In the genomic region with DNA sequence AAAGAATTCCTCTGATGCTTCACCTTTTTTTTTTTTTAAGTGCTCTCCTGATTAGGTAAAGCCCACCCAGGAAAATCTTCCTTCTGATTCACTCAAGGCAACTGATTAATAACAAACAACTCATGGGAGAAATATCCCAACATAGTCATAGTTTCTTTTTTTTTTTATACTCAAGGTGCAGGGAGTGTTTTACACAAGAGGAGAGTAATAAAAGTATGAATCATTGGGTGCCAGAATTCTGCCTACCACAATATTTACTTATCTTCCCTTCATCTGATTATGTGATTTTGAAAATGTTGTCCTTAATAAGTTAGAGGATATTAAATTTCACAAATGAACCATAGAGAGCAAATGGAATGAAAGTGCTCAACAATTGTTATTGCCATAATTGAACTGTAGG, we compare ENCODE assay signal across 21 cellular contexts.
DNase-seq lines count a peak whose midpoint lies in the region; ATAC-seq and TF ChIP-seq lines count a peak whose summit lies in the region.
"Had no signal": no experiment of that assay in that cellular context is flagged by ENCODE, and none has a peak within 500 bp of the region (broad histone marks: within the 10 kb centered on the region; RNA-seq: fewer than 3 reads in every experiment).

No MANE protein-coding gene starts in this region.

- H3K4me1 Mint-ChIP-seq in MCF 10A (ENCODE audit: insufficient read depth, unreplicated experiment) (peaks cover 12% of the 10 kb centered on the region), natural killer cell (no peaks in the 10 kb centered on the region)
- no peaks in the 10 kb centered on the region for H3K4me1 Mint-ChIP-seq in stimulated activated memory B cell treated with anti-CD40 and anti-IgM and Interleukin-4, amounts not matched to agents 10 μg/mL and 1 μg/mL and 100 μg/mL, for 72 hours
- H3K4me1 Mint-ChIP-seq: CD4-positive, CD25-positive, alpha-beta regulatory T cell; IgD-negative memory B cell had no signal

- no peak overlapping the region for H3K27ac ChIP-seq in breast epithelium
- H3K27ac ChIP-seq in PC-3 (ENCODE audit: low read length) = peak overlapping the region; percentile 43
- H3K27ac ChIP-seq: PC-9 had no signal

- no peaks in the 10 kb centered on the region for H3K4me1 ChIP-seq in breast epithelium
- H3K4me1 ChIP-seq in PC-3 (ENCODE audit: insufficient read depth, low read length) = peaks cover 28% of the 10 kb centered on the region
- H3K4me1 ChIP-seq: BE2C, HAP-1 had no signal

- CTCF ChIA-PET in MCF 10A (lab: Yijun Ruan, JAX) = no interaction called here
- CTCF ChIA-PET in PC-3 (lab: Charles Lee) = no interaction called here

- H3K9me3 ChIP-seq in breast epithelium = no peaks in the 10 kb centered on the region
- H3K9me3 ChIP-seq in PC-3 (ENCODE audit: low read length) = no peaks in the 10 kb centered on the region
- H3K9me3 ChIP-seq: BE2C, HAP-1 had no signal

- peak; percentile 90 for ATAC-seq in PC-3
- no peak for ATAC-seq in stimulated activated memory B cell treated with anti-CD40 and anti-IgM and Interleukin-4, amounts not matched to agents 10 μg/mL and 1 μg/mL and 100 μg/mL, for 72 hours
- no peak for ATAC-seq in natural killer cell

- no peak for TF ChIP-seq CTCF in MCF 10A (IDR thresholded peaks at IDR 0.05; ENCODE audit: unreplicated experiment)
- no peak for TF ChIP-seq CTCF in breast epithelium (IDR thresholded peaks at IDR 0.05)
- TF ChIP-seq CTCF in PC-3 (conservative IDR thresholded peaks at IDR 0.05; ENCODE audit: low read depth, low read length) = no peak
- no peak for TF ChIP-seq CTCF in epithelial cell of esophagus (IDR thresholded peaks at IDR 0.05; ENCODE audit: insufficient read depth, low read depth, low read length, missing control alignments)
- no peak for TF ChIP-seq CTCF in natural killer cell (IDR thresholded peaks at IDR 0.05)

- H3K27me3 Mint-ChIP-seq in MCF 10A (ENCODE audit: insufficient read depth, unreplicated experiment) (no peaks in the 10 kb centered on the region), natural killer cell (ENCODE audit: low read depth in 2 of 2) (no peaks in the 10 kb centered on the region)
- H3K27me3 Mint-ChIP-seq in stimulated activated memory B cell treated with anti-CD40 and anti-IgM and Interleukin-4, amounts not matched to agents 10 μg/mL and 1 μg/mL and 100 μg/mL, for 72 hours = no peaks in the 10 kb centered on the region
- H3K27me3 Mint-ChIP-seq: CD4-positive, CD25-positive, alpha-beta regulatory T cell; IgD-negative memory B cell had no signal

- no peaks in the 10 kb centered on the region for H3K79me2 ChIP-seq in PC-3 (ENCODE audit: low read length)

- H3K27me3 ChIP-seq in breast epithelium (no peaks in the 10 kb centered on the region), PC-3 (ENCODE audit: low read length) (no peaks in the 10 kb centered on the region)
- H3K27me3 ChIP-seq: BE2C had no signal

- intact Hi-C loops in MCF 10A (cut with micrococcal nuclease) (no loop called here), breast epithelium (cut with DNase I; ENCODE audit: low total_unique reads) (no loop called here), PC-3 (cut with micrococcal nuclease) (loop anchor here (1.0 to 2.0 kb wide), 4 partner anchors 16 to 229 kb away; no protein-coding TSS in a partner anchor), natural killer cell (cut with micrococcal nuclease) (no loop called here)

- peak overlapping the region; percentile 42 for H3K4me2 ChIP-seq in PC-3 (ENCODE audit: low read length)
- H3K4me2 ChIP-seq: PC-9 had no signal

- no peaks in the 10 kb centered on the region for H4K20me1 ChIP-seq in PC-3 (ENCODE audit: low read length)

- H3K9me3 Mint-ChIP-seq in MCF 10A (ENCODE audit: unreplicated experiment) (no peaks in the 10 kb centered on the region), natural killer cell (peaks cover 9 to 18% of the 10 kb centered on the region in 2 donors)
- no peaks in the 10 kb centered on the region for H3K9me3 Mint-ChIP-seq in stimulated activated memory B cell treated with anti-CD40 and anti-IgM and Interleukin-4, amounts not matched to agents 10 μg/mL and 1 μg/mL and 100 μg/mL, for 72 hours

- H3K4me3 Mint-ChIP-seq in MCF 10A (ENCODE audit: unreplicated experiment) (peak overlapping the region; percentile 1), natural killer cell (no peak overlapping the region)
- no peak overlapping the region for H3K4me3 Mint-ChIP-seq in stimulated activated memory B cell treated with anti-CD40 and anti-IgM and Interleukin-4, amounts not matched to agents 10 μg/mL and 1 μg/mL and 100 μg/mL, for 72 hours
- H3K4me3 Mint-ChIP-seq: CD4-positive, CD25-positive, alpha-beta regulatory T cell; IgD-negative memory B cell had no signal

- H3K9ac ChIP-seq in PC-3 (ENCODE audit: low read length) = no peak overlapping the region

- no peak overlapping the region for H3K4me3 ChIP-seq in breast epithelium
- H3K4me3 ChIP-seq in PC-3 (ENCODE audit: low read length) = 0 out of 2 replicates have a peak overlapping the region, but pooled peaks have one; percentile 7
- H3K4me3 ChIP-seq in epithelial cell of esophagus (ENCODE audit: low read length) = no peak overlapping the region
- H3K4me3 ChIP-seq: HAP-1, PC-9 had no signal

- POLR2A ChIA-PET in MCF 10A (lab: Yijun Ruan, JAX) = no interaction called here
- POLR2A ChIA-PET in PC-3 (lab: Charles Lee; ENCODE audit: unreplicated experiment) = no interaction called here

- BruUV-seq in MCF 10A (replicated peaks; lab: Mats Ljungman, UMichigan) (no TSS peak), PC-3 (replicated peaks; lab: Mats Ljungman, UMichigan) (no TSS peak)

- no peak overlapping the region for H2AFZ ChIP-seq in PC-3 (ENCODE audit: low read length)
- H2AFZ ChIP-seq: PC-9 had no signal

- DNase-seq in MCF 10A (ENCODE audit: unreplicated experiment) (peak; percentile 28), breast epithelium (ENCODE audit: low spot score in 2 of 2) (no peak), PC-3 (peak; percentile 89), epithelial cell of esophagus (ENCODE audit: low read depth) (peak; percentile 10), natural killer cell (no peak), NK-92 (lab: John Stamatoyannopoulos, UW; ENCODE audit: unreplicated experiment) (no peak)
- DNase-seq: BE2C; CD4-positive, CD25-positive, alpha-beta regulatory T cell; COR-L47; DMS 273 treated with DMSO at 0.1 percent for 48 hours; GF-D8; Karpas-422; NCI-H1092 treated with DMSO at 0.1 percent for 48 hours; NCI-H146; NCI-H2029 treated with DMSO at 0.1 percent for 48 hours; NCI-H510A; NCI-H748 treated with DMSO at 0.1 percent for 48 hours; PC-9 had no signal

- H3K27ac Mint-ChIP-seq in MCF 10A (ENCODE audit: low read depth, unreplicated experiment) (peak overlapping the region; percentile 78), natural killer cell (no peak overlapping the region)
- H3K27ac Mint-ChIP-seq in stimulated activated memory B cell treated with anti-CD40 and anti-IgM and Interleukin-4, amounts not matched to agents 10 μg/mL and 1 μg/mL and 100 μg/mL, for 72 hours = no peak overlapping the region

- H3F3A ChIP-seq in PC-3 (ENCODE audit: low read length, unreplicated experiment) = no peaks in the 10 kb centered on the region

- H3K36me3 Mint-ChIP-seq in MCF 10A (ENCODE audit: insufficient read depth, unreplicated experiment) (no peaks in the 10 kb centered on the region), natural killer cell (no peaks in the 10 kb centered on the region)
- H3K36me3 Mint-ChIP-seq in stimulated activated memory B cell treated with anti-CD40 and anti-IgM and Interleukin-4, amounts not matched to agents 10 μg/mL and 1 μg/mL and 100 μg/mL, for 72 hours = no peaks in the 10 kb centered on the region
- H3K36me3 Mint-ChIP-seq: CD4-positive, CD25-positive, alpha-beta regulatory T cell had no signal

- peaks cover 3% of the 10 kb centered on the region; the same call in 1 of the 2 replicates for H3K9me2 ChIP-seq in PC-3 (replicated peaks; ENCODE audit: low read length)

- TF ChIP-seq POLR2A in breast epithelium (IDR thresholded peaks at IDR 0.05) = no peak

- H3K36me3 ChIP-seq in breast epithelium = no peaks in the 10 kb centered on the region
- H3K36me3 ChIP-seq in PC-3 (ENCODE audit: low read depth, low read length) = no peaks in the 10 kb centered on the region
- H3K36me3 ChIP-seq: BE2C, HAP-1 had no signal

Comparison
In these comparisons a context has a peak if more than half of its experiments do, and no peak if none do; other contexts are left out.
1. DNase-seq: peak in MCF 10A (single experiment), PC-3 (single experiment) and epithelial cell of esophagus (single experiment); none in breast epithelium (0 of 2), natural killer cell (single experiment) and NK-92 (single experiment).